Comparison of ENCODE assay signal across 9 cellular contexts in the genomic region with DNA sequence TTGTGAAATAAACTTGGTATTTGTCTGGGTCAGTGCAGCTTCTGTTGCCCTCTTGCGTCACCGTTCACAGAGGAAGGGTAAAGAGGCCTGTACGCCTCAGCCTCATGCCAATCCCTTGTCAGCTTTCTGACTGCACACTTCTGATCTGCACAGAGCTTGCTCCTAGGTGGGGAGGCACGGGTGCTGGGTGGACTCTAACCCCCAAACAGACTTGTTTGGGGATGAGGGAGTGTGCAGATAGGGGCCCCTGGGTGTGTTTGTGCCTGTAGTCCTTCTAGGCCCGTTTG. TPM values are rescaled to one million over a fixed set of nuclear protein-coding genes. Genes with fewer than 3 reads are reported as not detected.
DNase-seq lines count a peak whose midpoint lies in the region; ATAC-seq, FAIRE-seq and TF ChIP-seq lines count a peak whose summit lies in the region.
"Had no signal": no experiment of that assay in that cellular context is flagged by ENCODE, and none has a peak within 500 bp of the region (broad histone marks: within the 10 kb centered on the region; RNA-seq: fewer than 3 reads in every experiment).

No MANE protein-coding gene starts in this region.

- WGBS in small intestine, 3 donors = 34 to 59% (median 42%) methylated on average over 5 of the region's 5 CpGs

- peaks cover 41% of the 10 kb centered on the region for H3K4me1 Mint-ChIP-seq in T-helper 2 cell treated with Interferon-gamma antibody and Interleukin-4, amounts not matched to agents 5 μg/mL and 100 μg/mL, for 36 hours (ENCODE audit: low read depth)

- H3K4me3 ChIP-seq in SJCRH30 = peak overlapping the region; percentile 80
- H3K4me3 ChIP-seq in fibroblast of mammary gland (ENCODE audit: control insufficient read depth, low read depth, low read length) = peak overlapping the region; percentile 64
- H3K4me3 ChIP-seq in small intestine (ENCODE audit: low read depth in 1 of 2, low read length in 2 of 2) = no peak overlapping the region

- no peak overlapping the region for H3K27ac Mint-ChIP-seq in T-helper 2 cell treated with Interferon-gamma antibody and Interleukin-4, amounts not matched to agents 5 μg/mL and 100 μg/mL, for 36 hours

- FAIRE-seq in small intestine (lab: Jason Lieb, UNC) = no peak
- FAIRE-seq: colon had no signal

- H3K27me3 Mint-ChIP-seq in T-helper 2 cell treated with Interferon-gamma antibody and Interleukin-4, amounts not matched to agents 5 μg/mL and 100 μg/mL, for 36 hours (ENCODE audit: low read depth) = no peaks in the 10 kb centered on the region

- POLR2A ChIA-PET in GM10248 (lab: Yijun Ruan, JAX) = interaction anchor here (0.7 kb wide), 1 partner anchor 428 kb away, joined by 3 read pairs; no protein-coding TSS in a partner anchor

- H3K36me3 ChIP-seq in SJCRH30 (peaks cover 12% of the 10 kb centered on the region), small intestine (ENCODE audit: control insufficient read depth in 2 of 2, insufficient read depth in 2 of 2, low read length in 2 of 2) (peaks cover 0 to 3% of the 10 kb centered on the region in 2 donors)

- CTCF ChIA-PET in GM10248 (lab: Yijun Ruan, JAX) = interaction anchor here (1.3 kb wide), 2 partner anchors 14 to 43 kb away, joined by 3 to 5 read pairs; no protein-coding TSS in a partner anchor

- H3K9me3 Mint-ChIP-seq in T-helper 2 cell treated with Interferon-gamma antibody and Interleukin-4, amounts not matched to agents 5 μg/mL and 100 μg/mL, for 36 hours = no peaks in the 10 kb centered on the region

- H3K9me3 ChIP-seq in SJCRH30 (replicated peaks) = no peaks in the 10 kb centered on the region
- no peaks in the 10 kb centered on the region for H3K9me3 ChIP-seq in small intestine (ENCODE audit: control insufficient read depth, low read depth)

- H3K4me3 Mint-ChIP-seq in T-helper 2 cell treated with Interferon-gamma antibody and Interleukin-4, amounts not matched to agents 5 μg/mL and 100 μg/mL, for 36 hours = peak overlapping the region; percentile 88

- peaks cover 30% of the 10 kb centered on the region for H3K36me3 Mint-ChIP-seq in T-helper 2 cell treated with Interferon-gamma antibody and Interleukin-4, amounts not matched to agents 5 μg/mL and 100 μg/mL, for 36 hours (ENCODE audit: low read depth)

- H3K4me1 ChIP-seq in SJCRH30 (peaks cover 7% of the 10 kb centered on the region; the same call in 1 of the 2 replicates), small intestine (ENCODE audit: control insufficient read depth in 2 of 2, insufficient read depth in 1 of 2, low read depth in 1 of 2, low read length in 1 of 2) (peaks cover 14 to 15% of the 10 kb centered on the region in 2 donors)

- H3K27ac ChIP-seq in SJCRH30 (no peak overlapping the region), small intestine (ENCODE audit: low read depth in 1 of 2, low read length in 1 of 2) (no peak overlapping the region)

- no peak for ATAC-seq in GM18867 (IDR thresholded peaks at IDR 0.05; ENCODE audit: unreplicated experiment)

- TF ChIP-seq CTCF in fibroblast of mammary gland (conservative IDR thresholded peaks at IDR 0.05; ENCODE audit: control insufficient read depth, insufficient read depth, low read depth, low read length) (no peak), GM10248 (IDR thresholded peaks at IDR 0.05; ENCODE audit: control extremely low read depth, extremely low read depth, low read depth, missing control alignments) (no peak)

- no peaks in the 10 kb centered on the region for H3K27me3 ChIP-seq in SJCRH30
- H3K27me3 ChIP-seq in small intestine (ENCODE audit: control insufficient read depth in 2 of 2, insufficient read depth in 2 of 2, low read length in 2 of 2) = no peaks in the 10 kb centered on the region

- no peak for DNase-seq in T-helper 2 cell treated with Interferon-gamma antibody and Interleukin-4, amounts not matched to agents 5 μg/mL and 100 μg/mL, for 36 hours (ENCODE audit: low spot score)
- DNase-seq in T-helper 2 cell (no peak), SJCRH30 (no peak), fibroblast of mammary gland (ENCODE audit: low read depth) (no peak), small intestine (peak; percentile 26), UCSD-AML1 (lab: John Stamatoyannopoulos, UW; ENCODE audit: unreplicated experiment) (no peak), GM10248 (ENCODE audit: extremely low spot score) (no peak)

RNA-seq across cellular contexts. Expression of gene B4GALT2, which starts 0.8 kb away (rescaled TPM):
- total RNA-seq in SJCRH30 (2014; rRNA removed; shearing (Covaris generic)) = 65.9 and 67.4 TPM in 2 replicates
- 10 to 100 TPM in 2 of 3 donors, 1 to 10 TPM in 1; 8.9 to 31.8 (median 20.0) TPM for polyA plus RNA-seq in small intestine

RNA-seq across cellular contexts. Expression of gene ATP6V0B, which starts 3.4 kb away (rescaled TPM):
- total RNA-seq in SJCRH30 (2014; rRNA removed; shearing (Covaris generic)) = 89.7 and 109 TPM in 2 replicates
- polyA plus RNA-seq in small intestine = 100 to 1,000 TPM; 104 to 245 (median 201) TPM

RNA-seq across cellular contexts. Expression of gene DPH2, which starts 8.4 kb away (rescaled TPM):
- total RNA-seq in SJCRH30 (2014; rRNA removed; shearing (Covaris generic)) = 45.4 and 47.9 TPM in 2 replicates
- 10 to 100 TPM in 2 of 3 donors, 1 to 10 TPM in 1; 5.8 to 25.2 (median 11.3) TPM for polyA plus RNA-seq in small intestine

RNA-seq across cellular contexts. Expression of gene CCDC24, which starts 13.2 kb away (rescaled TPM):
- 0.85 and 1.6 TPM in 2 replicates for total RNA-seq in SJCRH30 (2014; rRNA removed; shearing (Covaris generic))
- 10 to 100 TPM in 2 of 3 donors, 1 to 10 TPM in 1; 5.8 to 35.1 (median 20.4) TPM for polyA plus RNA-seq in small intestine

RNA-seq across cellular contexts. Expression of gene IPO13, which starts 31.5 kb away (rescaled TPM):
- total RNA-seq in SJCRH30 (2014; rRNA removed; shearing (Covaris generic)) = 15.4 and 17.7 TPM in 2 replicates
- polyA plus RNA-seq in small intestine = 10 to 100 TPM; 14.2 to 24.8 (median 19.2) TPM

Comparison
In these comparisons a context has a peak if more than half of its experiments do, and no peak if none do; other contexts are left out.
1. H3K4me3 ChIP-seq: peak in SJCRH30 (single experiment) and fibroblast of mammary gland (single experiment); none in small intestine (0 of 2).